Comparison of ENCODE assay signal across 21 cellular contexts in the genomic region with DNA sequence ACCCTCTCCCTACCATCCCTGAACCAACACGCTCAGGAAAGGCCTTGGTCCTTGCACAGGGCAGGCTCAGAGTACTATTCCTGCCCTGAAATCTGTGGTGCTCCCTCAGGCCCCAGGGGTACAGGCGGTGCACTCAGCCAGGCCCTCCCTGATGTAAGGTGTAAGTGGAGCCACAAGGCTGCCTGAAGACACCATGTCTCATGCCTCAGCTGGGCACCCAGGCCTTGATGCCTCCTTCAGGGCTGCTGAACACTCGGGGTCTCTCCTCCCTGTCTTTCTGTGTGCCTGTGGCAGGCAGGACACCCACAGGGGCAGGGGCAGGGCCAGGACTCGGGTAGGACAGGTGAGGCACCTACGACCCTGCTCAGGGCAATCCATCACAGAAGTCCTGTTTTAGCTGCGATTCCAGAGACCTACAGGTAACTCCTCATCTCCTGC. TPM values are rescaled to one million over a fixed set of nuclear protein-coding genes. Genes with fewer than 3 reads are reported as not detected.
"Had no signal": no experiment of that assay in that cellular context is flagged by ENCODE, and none has a peak within 500 bp of the region (broad histone marks: within the 10 kb centered on the region; RNA-seq: fewer than 3 reads in every experiment).

No MANE protein-coding gene starts in this region.

- H3K27ac ChIP-seq: brain microvascular endothelial cell, epithelial cell of prostate, hepatocyte, neural progenitor cell, ovary, psoas muscle, right lobe of liver had no signal

- H3K27me3 Mint-ChIP-seq: stimulated activated memory B cell treated with anti-CD40 and anti-IgM and Interleukin-4, amounts not matched to agents 10 μg/mL and 1 μg/mL and 100 μg/mL, for 72 hours had no signal

- H3K4me1 ChIP-seq: neural progenitor cell, psoas muscle, right lobe of liver had no signal

- H3K27me3 ChIP-seq: brain microvascular endothelial cell, hepatocyte, neural progenitor cell, ovary, right lobe of liver had no signal

- H3K9me3 Mint-ChIP-seq: endodermal cell; neural progenitor cell; stimulated activated memory B cell treated with anti-CD40 and anti-IgM and Interleukin-4, amounts not matched to agents 10 μg/mL and 1 μg/mL and 100 μg/mL, for 72 hours had no signal

- H3K4me3 ChIP-seq: hepatocyte, neural progenitor cell, ovary, psoas muscle, right lobe of liver had no signal

- H3K9me3 ChIP-seq: ovary, psoas muscle, right lobe of liver had no signal

- H3K4me1 Mint-ChIP-seq: endodermal cell had no signal

- H3K27ac Mint-ChIP-seq: endodermal cell; neural progenitor cell; stimulated activated memory B cell treated with anti-CD40 and anti-IgM and Interleukin-4, amounts not matched to agents 10 μg/mL and 1 μg/mL and 100 μg/mL, for 72 hours had no signal

- H3K36me3 ChIP-seq: brain microvascular endothelial cell, neural progenitor cell, ovary, right lobe of liver had no signal

- DNase-seq: activated CD4-positive, CD25-positive, alpha-beta regulatory T cell; activated gamma-delta T cell treated with Interleukin-2 at 50 U/mL for 16 hours; aorta; brain microvascular endothelial cell; central memory CD4-positive, alpha-beta T cell; endodermal cell; foreskin fibroblast; ovary; psoas muscle; small intestine; stimulated activated CD4-positive, alpha-beta T cell treated with anti-CD3 and anti-CD28 coated beads, Interleukin-4, amount 100 ng/mL, for 24 hours; SW 1271 had no signal

- H3K36me3 Mint-ChIP-seq: neural progenitor cell; stimulated activated memory B cell treated with anti-CD40 and anti-IgM and Interleukin-4, amounts not matched to agents 10 μg/mL and 1 μg/mL and 100 μg/mL, for 72 hours had no signal

- H3K4me3 Mint-ChIP-seq: endodermal cell; neural progenitor cell; stimulated activated memory B cell treated with anti-CD40 and anti-IgM and Interleukin-4, amounts not matched to agents 10 μg/mL and 1 μg/mL and 100 μg/mL, for 72 hours had no signal

- ATAC-seq: left lobe of liver; psoas muscle; right lobe of liver; stimulated activated memory B cell treated with anti-CD40 and anti-IgM and Interleukin-4, amounts not matched to agents 10 μg/mL and 1 μg/mL and 100 μg/mL, for 72 hours had no signal

RNA-seq across cellular contexts. Expression of gene ANTXRL, which starts 22.9 kb away (rescaled TPM):
- total RNA-seq: endodermal cell, glomerular endothelial cell, hepatocyte, left lobe of liver, lung microvascular endothelial cell, psoas muscle, right lobe of liver, ureter had no signal
